ENCODE assay signal across 15 cellular contexts in the genomic region with DNA sequence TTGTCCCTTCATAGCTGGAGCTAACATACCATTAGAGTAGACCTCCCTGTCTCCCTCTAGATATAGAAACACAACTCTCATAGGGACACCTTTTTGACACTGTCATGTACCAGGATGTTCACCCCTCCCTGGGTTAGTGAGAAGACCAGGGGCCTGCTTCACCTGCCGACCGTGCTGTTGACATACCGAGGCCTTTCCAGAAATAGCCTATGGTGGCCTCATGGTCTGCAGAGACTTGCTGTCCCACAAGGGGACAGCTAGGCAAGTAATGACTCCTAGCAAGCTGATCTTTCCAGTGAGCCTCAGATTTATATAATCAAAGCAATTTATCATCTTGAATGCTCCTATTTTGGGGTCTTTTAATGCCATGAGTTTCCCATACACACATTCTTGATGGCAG. TPM values are rescaled to one million over a fixed set of nuclear protein-coding genes. Genes with fewer than 3 reads are reported as not detected.
DNase-seq lines count a peak whose midpoint lies in the region; ATAC-seq and TF ChIP-seq lines count a peak whose summit lies in the region.
"Had no signal": no experiment of that assay in that cellular context is flagged by ENCODE, and none has a peak within 500 bp of the region (broad histone marks: within the 10 kb centered on the region; RNA-seq: fewer than 3 reads in every experiment).

No MANE protein-coding gene starts in this region.

- no peak overlapping the region for H2BK120ac ChIP-seq in neuronal stem cell (ENCODE audit: low read depth, low read length)

- no peak overlapping the region for H2AK5ac ChIP-seq in neuronal stem cell (ENCODE audit: low read depth, low read length)

- no peak overlapping the region for H3K27ac ChIP-seq in right cardiac atrium (ENCODE audit: low read length)
- H3K27ac ChIP-seq in heart right ventricle, result no peak overlapping the region
- no peak overlapping the region for H3K27ac ChIP-seq in psoas muscle
- H3K27ac ChIP-seq in ovary, result no peak overlapping the region
- H3K27ac ChIP-seq in neuronal stem cell (replicated peaks; ENCODE audit: low read length), result no peak overlapping the region
- H3K27ac ChIP-seq: 22Rv1 had no signal

- no peak for TF ChIP-seq POLR2A in ovary (IDR thresholded peaks at IDR 0.05)

- H3K9ac ChIP-seq in neuronal stem cell (ENCODE audit: low read depth, low read length, poor library complexity), result no peak overlapping the region

- H2BK5ac ChIP-seq in neuronal stem cell (ENCODE audit: low read length), result no peak overlapping the region

- no peak overlapping the region for H2AFZ ChIP-seq in neuronal stem cell (ENCODE audit: low read length)

- WGBS in right cardiac atrium, result 60% methylated on average over 3 of the region's 3 CpGs
- WGBS in heart right ventricle, 2 donors, result 42 to 48% methylated on average over 3 of the region's 3 CpGs
- 31 to 65% (median 32%) methylated on average over 3 of the region's 3 CpGs for WGBS in psoas muscle, 3 donors
- WGBS in ovary, 3 donors, result 69 to 95% (median 88%) methylated on average over 3 of the region's 3 CpGs
- WGBS in neuronal stem cell (ENCODE audit: extremely low coverage in 2 of 2, insufficient read length in 2 of 2, insufficient replicate concordance in 1 of 2), 2 donors, result no CpG with 5 or more reads among the region's 3 CpGs

- intact Hi-C loops in Right ventricle myocardium inferior (cut with DNase I), result no loop called here
- intact Hi-C loops in right cardiac atrium (cut with DNase I), result no loop called here
- intact Hi-C loops in heart right ventricle (cut with DNase I), result no loop called here
- intact Hi-C loops in psoas muscle (cut with DNase I), result no loop called here
- intact Hi-C loops in ovary (cut with DNase I), result no loop called here

- no peak overlapping the region for H4K91ac ChIP-seq in neuronal stem cell (ENCODE audit: low read depth, low read length, poor library complexity)

- TF ChIP-seq EP300 in ovary (IDR thresholded peaks at IDR 0.05), result no peak

- H3K4me2 ChIP-seq in neuronal stem cell (ENCODE audit: insufficient read depth, low read length, poor library complexity, severe bottlenecking), result no peak overlapping the region

- ATAC-seq in Right ventricle myocardium inferior (peak; percentile 26), right cardiac atrium (no peak), heart right ventricle (peak in 5 of 8 donors; percentile 32 to 62 (median 53)), psoas muscle (peak; percentile 34 to 80 (median 56))
- ATAC-seq: CD8-positive, alpha-beta T cell had no signal

- H3K9me3 ChIP-seq in right cardiac atrium (ENCODE audit: control insufficient read depth, low read length) (no peaks in the 10 kb centered on the region), heart right ventricle (peaks cover 0 to 7% (median 1%) of the 10 kb centered on the region in 11 donors), psoas muscle (peaks cover 3% of the 10 kb centered on the region), ovary (no peaks in the 10 kb centered on the region), neuronal stem cell (replicated peaks in 1 of 2; ENCODE audit: control insufficient read depth in 2 of 2, insufficient read depth in 1 of 2, low read depth in 1 of 2, low read length in 2 of 2) (peaks cover 6 to 9% of the 10 kb centered on the region in 2 donors)

- no peak overlapping the region for H4K8ac ChIP-seq in neuronal stem cell (ENCODE audit: low read depth, low read length)

- H3K4me3 ChIP-seq in right cardiac atrium (ENCODE audit: low read length), result no peak overlapping the region
- no peak overlapping the region for H3K4me3 ChIP-seq in heart right ventricle
- no peak overlapping the region for H3K4me3 ChIP-seq in psoas muscle
- no peak overlapping the region for H3K4me3 ChIP-seq in ovary
- H3K4me3 ChIP-seq in neuronal stem cell (ENCODE audit: low read length in 2 of 2), result no peak overlapping the region

- H3K36me3 ChIP-seq in heart right ventricle, result peaks cover 0 to 10% (median 0%) of the 10 kb centered on the region in 9 donors
- no peaks in the 10 kb centered on the region for H3K36me3 ChIP-seq in psoas muscle (ENCODE audit: insufficient read depth in 1 of 2, low read depth in 1 of 2)
- no peaks in the 10 kb centered on the region for H3K36me3 ChIP-seq in ovary
- no peaks in the 10 kb centered on the region for H3K36me3 ChIP-seq in neuronal stem cell (replicated peaks in 1 of 2; ENCODE audit: control insufficient read depth in 2 of 2, insufficient read depth in 2 of 2, low read length in 2 of 2)

- H2BK12ac ChIP-seq in neuronal stem cell (ENCODE audit: low read length), result no peak overlapping the region

- peaks cover 2% of the 10 kb centered on the region for H3K4me1 ChIP-seq in right cardiac atrium (ENCODE audit: control insufficient read depth, insufficient read depth, low read length)
- peaks cover 5 to 33% (median 16%) of the 10 kb centered on the region in 9 donors for H3K4me1 ChIP-seq in heart right ventricle
- H3K4me1 ChIP-seq in psoas muscle, result peaks cover 9% of the 10 kb centered on the region
- no peaks in the 10 kb centered on the region for H3K4me1 ChIP-seq in ovary (ENCODE audit: insufficient read depth)
- H3K4me1 ChIP-seq in neuronal stem cell (ENCODE audit: control insufficient read depth in 2 of 2, insufficient read depth in 1 of 2, low read depth in 1 of 2, low read length in 2 of 2), result no peaks in the 10 kb centered on the region

- H3K27me3 ChIP-seq in right cardiac atrium (ENCODE audit: control insufficient read depth, insufficient read depth) (no peaks in the 10 kb centered on the region), heart right ventricle (no peaks in the 10 kb centered on the region), psoas muscle (ENCODE audit: insufficient read depth in 3 of 3, low read length in 2 of 3) (no peaks in the 10 kb centered on the region), ovary (no peaks in the 10 kb centered on the region), neuronal stem cell (ENCODE audit: control insufficient read depth in 3 of 3, insufficient read depth in 3 of 3, low read depth in 1 of 3, low read length in 3 of 3) (no peaks in the 10 kb centered on the region)

- DNase-seq in Right ventricle myocardium inferior (ENCODE audit: missing footprints) (no peak), right cardiac atrium (no peak), HuH-7 (ENCODE audit: low spot score) (peak; percentile 42), heart right ventricle (no peak), psoas muscle (no peak), ovary (no peak), neuronal stem cell (ENCODE audit: low spot score) (no peak)
- DNase-seq: COR-L47, DMS153, DMS79 treated with DMSO at 0.1 percent for 48 hours, EL, HCEC 1CT, HFFc6 had no signal

- H3K4ac ChIP-seq in neuronal stem cell (ENCODE audit: low read length), result no peak overlapping the region

- peaks cover 7% of the 10 kb centered on the region for H3K79me1 ChIP-seq in neuronal stem cell (ENCODE audit: low read depth, low read length)

- no peak for TF ChIP-seq CTCF in heart right ventricle (IDR thresholded peaks at IDR 0.05)
- TF ChIP-seq CTCF in psoas muscle (IDR thresholded peaks at IDR 0.05), result peak; percentile 8
- no peak for TF ChIP-seq CTCF in ovary (IDR thresholded peaks at IDR 0.05)

- no peak overlapping the region for H2BK15ac ChIP-seq in neuronal stem cell (ENCODE audit: low read length)

- no peak overlapping the region for H3K14ac ChIP-seq in neuronal stem cell (ENCODE audit: low read length)

- no peak overlapping the region for H3K18ac ChIP-seq in neuronal stem cell (ENCODE audit: low read length)

- no peak overlapping the region for H3K23ac ChIP-seq in neuronal stem cell (ENCODE audit: low read depth, low read length, poor library complexity)

RNA-seq across cellular contexts. Expression of gene ZDHHC14, which starts 15.0 kb away (rescaled TPM):
- total RNA-seq in Right ventricle myocardium inferior (12.7 TPM), right cardiac atrium (10 to 100 TPM; 10.6 to 22.1 (median 18.2) TPM), heart right ventricle (10 to 100 TPM in 9 of 10 donors, 1 to 10 TPM in 1; 9.1 to 31.2 (median 16.3) TPM), psoas muscle (10 to 100 TPM in 1 of 4 donors, 1 to 10 TPM in 3; 4.0 to 14.6 (median 4.7) TPM), ovary (1 to 10 TPM; 4.9 to 9.2 (median 5.9) TPM)
- polyA plus RNA-seq in right cardiac atrium (20.2 TPM), heart right ventricle (1 to 10 TPM; 7.7 to 9.9 TPM), psoas muscle (1 to 10 TPM; 2.5 to 5.0 (median 4.0) TPM), ovary (10 to 100 TPM in 1 of 2 donors, 1 to 10 TPM in 1; 5.9 to 16.4 TPM)
- polyA plus RNA-seq in neuronal stem cell (2013, experiment 1 of 2), result 9.4 TPM
- polyA plus RNA-seq in neuronal stem cell (2013, experiment 2 of 2), result 9.2 TPM

Comparison
In these comparisons a context has a peak if more than half of its experiments do, and no peak if none do; other contexts are left out.
1. ATAC-seq: peak in Right ventricle myocardium inferior (single experiment), heart right ventricle (5 of 8) and psoas muscle (4 of 4); none in right cardiac atrium (0 of 2).